Comparison of ENCODE assay signal across 11 cellular contexts in genomic region chr6:20716865-20717264, GRCh38.
A peak's percentile ranks its signal among the peaks of the same experiment; 100 is the strongest.
DNase-seq lines count a peak whose midpoint lies in the region; ATAC-seq lines count a peak whose summit lies in the region.
"Had no signal": no experiment of that assay in that cellular context is flagged by ENCODE, and none has a peak within 500 bp of the region (broad histone marks: within the 10 kb centered on the region; RNA-seq: fewer than 3 reads in every experiment).

No MANE protein-coding gene starts in this region.

- ATAC-seq in GM18519 (IDR thresholded peaks at IDR 0.05; ENCODE audit: low FRiP score, unreplicated experiment) (peak; percentile 83), GM21381 (IDR thresholded peaks at IDR 0.05; ENCODE audit: unreplicated experiment) (peak; percentile 57), HG03039 (IDR thresholded peaks at IDR 0.05; ENCODE audit: unreplicated experiment) (peak; percentile 83)

- DNase-seq in OCI-M1 (lab: John Stamatoyannopoulos, UW) (peak; percentile 60), DMS79 (lab: John Stamatoyannopoulos, UW) (no peak), NCI-H146 treated with DMSO at 0.1 percent for 48 hours (lab: John Stamatoyannopoulos, UW; ENCODE audit: unreplicated experiment) (no peak), NCI-H2107 treated with DMSO at 0.1 percent for 48 hours (lab: John Stamatoyannopoulos, UW; ENCODE audit: unreplicated experiment) (no peak)
- no peak for DNase-seq in stimulated activated CD4-positive, alpha-beta T cell treated with anti-CD3 and anti-CD28 coated beads, Interleukin-4, amount 100 ng/mL, for 1 hour
- DNase-seq: CD4-positive, alpha-beta memory T cell; NCI-H1436; WERI-Rb-1 had no signal
